8 cellular contexts compared by ENCODE assay signal in genomic region chr12:30755395-30755762, GRCh38. TPM values are rescaled to one million over a fixed set of nuclear protein-coding genes. Genes with fewer than 3 reads are reported as not detected.
DNase-seq lines count a peak whose midpoint lies in the region; ATAC-seq and TF ChIP-seq lines count a peak whose summit lies in the region.

No MANE protein-coding gene starts in this region.

- H3K27ac ChIP-seq in VCaP (peak overlapping the region; percentile 92), sigmoid colon (peak overlapping the region; percentile 88)

- TF ChIP-seq EP300 in sigmoid colon (IDR thresholded peaks at IDR 0.05) = no peak

- TF ChIP-seq CTCF in GM12875 (IDR thresholded peaks at IDR 0.05; ENCODE audit: borderline replicate concordance, insufficient read depth, low read depth, low read length) (no peak), VCaP (conservative IDR thresholded peaks at IDR 0.05) (no peak), fibroblast of villous mesenchyme (IDR thresholded peaks at IDR 0.05; ENCODE audit: insufficient read depth, low read depth, low read length) (no peak), sigmoid colon (IDR thresholded peaks at IDR 0.05) (no peak)

- H3K4me3 ChIP-seq in GM12875 (ENCODE audit: low read depth, low read length) = peak overlapping the region; percentile 68
- peak overlapping the region; percentile 66 for H3K4me3 ChIP-seq in fibroblast of villous mesenchyme (ENCODE audit: low read depth, low read length)
- H3K4me3 ChIP-seq in sigmoid colon = peak overlapping the region; percentile 62 to 95 (median 76)

- intact Hi-C loops in sigmoid colon (cut with DNase I) = loop anchor here (2.0 to 5.0 kb wide), 2 partner anchors 42 to 51 kb away; no protein-coding TSS in a partner anchor

- peaks cover 0 to 19% (median 15%) of the 10 kb centered on the region in 4 donors for H3K4me1 ChIP-seq in sigmoid colon

- H3K27me3 ChIP-seq in sigmoid colon = no peaks in the 10 kb centered on the region

- WGBS in sigmoid colon, 2 donors = 6 to 19% methylated on average over 7 of the region's 7 CpGs

- no peak for TF ChIP-seq POLR2A in sigmoid colon (IDR thresholded peaks at IDR 0.05)

- peaks cover 0 to 5% (median 0%) of the 10 kb centered on the region in 4 donors for H3K36me3 ChIP-seq in sigmoid colon

- DNase-seq in fibroblast of villous mesenchyme (ENCODE audit: low read depth) (no peak), sigmoid colon (no peak), NCI-H345 (lab: John Stamatoyannopoulos, UW) (no peak), HK-2 (ENCODE audit: unreplicated experiment) (no peak)
- no peak for DNase-seq in activated CD4-positive, CD25-positive, alpha-beta regulatory T cell (lab: John Stamatoyannopoulos, UW)

- no peaks in the 10 kb centered on the region for H3K9me3 ChIP-seq in sigmoid colon

- ATAC-seq in HG02571 (IDR thresholded peaks at IDR 0.05; ENCODE audit: unreplicated experiment) = no peak

RNA-seq across cellular contexts. Expression of gene CAPRIN2, which starts 0.6 kb away (rescaled TPM):
- 19.0 and 19.4 TPM in 2 replicates for total RNA-seq in fibroblast of villous mesenchyme
- 10 to 100 TPM; 25.0 to 42.9 (median 31.5) TPM for total RNA-seq in sigmoid colon
- polyA plus RNA-seq in sigmoid colon = 1 to 10 TPM; 2.1 to 6.9 (median 3.0) TPM

RNA-seq across cellular contexts. Expression of gene IPO8, which starts 59.7 kb away (rescaled TPM):
- total RNA-seq in fibroblast of villous mesenchyme (26.7 and 35.4 TPM in 2 replicates), sigmoid colon (10 to 100 TPM; 32.8 to 61.2 (median 37.4) TPM)
- polyA plus RNA-seq in sigmoid colon = 10 to 100 TPM; 20.1 to 25.8 (median 22.1) TPM
